8 cellular contexts compared by ENCODE assay signal in genomic region chr1:161065681-161066080, GRCh38. TPM values are rescaled to one million over a fixed set of nuclear protein-coding genes. Genes with fewer than 3 reads are reported as not detected.
DNase-seq lines count a peak whose midpoint lies in the region; ATAC-seq and TF ChIP-seq lines count a peak whose summit lies in the region.
"Not testable (repeated sequence)": the region's sequence is repeated elsewhere in the genome, so short reads cannot be mapped to it uniquely, and the experiment has no call there.
"Had no signal": no experiment of that assay in that cellular context is flagged by ENCODE, and none has a peak within 500 bp of the region (broad histone marks: within the 10 kb centered on the region; RNA-seq: fewer than 3 reads in every experiment).

No MANE protein-coding gene starts in this region.

- peaks cover 74% of the 10 kb centered on the region for H3K4me1 Mint-ChIP-seq in CD4-positive, alpha-beta T cell (ENCODE audit: low read depth)
- H3K4me1 Mint-ChIP-seq in T-cell = peaks cover 76 to 85% (median 76%) of the 10 kb centered on the region in 3 donors
- peaks cover 69% of the 10 kb centered on the region for H3K4me1 Mint-ChIP-seq in activated CD8-positive, alpha-beta T cell treated with anti-CD3 and anti-CD28 coated beads, Interleukin-2, amount 10 ng/mL, durations not matched to agents 7 days and 5 days (ENCODE audit: low read depth)
- peaks cover 83% of the 10 kb centered on the region for H3K4me1 Mint-ChIP-seq in activated naive CD4-positive, alpha-beta T cell treated with anti-CD3 and anti-CD28 coated beads, Interleukin-2, amount 50 U/mL, for 24 hours
- peaks cover 80 to 87% of the 10 kb centered on the region in 2 donors for H3K4me1 Mint-ChIP-seq in immature natural killer cell
- peaks cover 80% of the 10 kb centered on the region for H3K4me1 Mint-ChIP-seq in stimulated activated naive CD8-positive, alpha-beta T cell treated with anti-CD3 and anti-CD28 coated beads, Interleukin-15, Interleukin-2, amounts not matched to agents 100 ng/mL and 50 ng/mL, for 24 hours (ENCODE audit: low read depth)

- POLR2A ChIA-PET in CD4-positive, alpha-beta T cell (lab: Charles Lee) = interaction anchor here (1.5 to 8.2 kb wide), 2 partner anchors 17 to 44 kb away, joined by 3 to 295 read pairs; partner anchors contain the start of genes F11R and USF1
- POLR2A ChIA-PET in T-cell (lab: Charles Lee) = interaction anchor here in 1 of 2 donors (0.6 kb wide), 1 partner anchor 291 kb away, joined by 4 read pairs; no protein-coding TSS in a partner anchor
- POLR2A ChIA-PET in activated CD8-positive, alpha-beta T cell treated with anti-CD3 and anti-CD28 coated beads, Interleukin-2, amount 10 ng/mL, durations not matched to agents 7 days and 5 days (lab: Charles Lee) = interaction anchor here (0.6 to 1.5 kb wide), 4 partner anchors 20 to 960 kb away, joined by 3 to 8 read pairs (median 5); partner anchors contain the start of genes KLHDC9 and USF1

- not testable (repeated sequence) for H3K27me3 ChIP-seq in CD4-positive, alpha-beta T cell (ENCODE audit: control insufficient read depth, insufficient read depth, low read length)

- H3K9me3 ChIP-seq in CD4-positive, alpha-beta T cell (ENCODE audit: control insufficient read depth, low read length) = not testable (repeated sequence)

- DNase-seq in CD4-positive, alpha-beta T cell; T-cell; activated CD8-positive, alpha-beta T cell treated with anti-CD3 and anti-CD28 coated beads, Interleukin-2, amount 10 ng/mL, durations not matched to agents 7 days and 5 days; immature natural killer cell: not testable (repeated sequence)

- H3K27me3 Mint-ChIP-seq in CD4-positive, alpha-beta T cell; T-cell; activated CD8-positive, alpha-beta T cell treated with anti-CD3 and anti-CD28 coated beads, Interleukin-2, amount 10 ng/mL, durations not matched to agents 7 days and 5 days (ENCODE audit: low read depth); activated naive CD4-positive, alpha-beta T cell treated with anti-CD3 and anti-CD28 coated beads, Interleukin-2, amount 50 U/mL, for 24 hours; stimulated activated naive CD8-positive, alpha-beta T cell treated with anti-CD3 and anti-CD28 coated beads, Interleukin-15, Interleukin-2, amounts not matched to agents 100 ng/mL and 50 ng/mL, for 24 hours: not testable (repeated sequence)
- peaks cover 8 to 25% (median 15%) of the 10 kb centered on the region in 3 donors for H3K27me3 Mint-ChIP-seq in immature natural killer cell (ENCODE audit: low read depth in 3 of 3)

- intact Hi-C loops in CD4-positive, alpha-beta T cell (cut with DNase I, micrococcal nuclease) = loop anchor here in 1 of 2 experiments (5.0 kb wide), 1 partner anchor 92 kb away; the partner anchor contains the start of gene USP21

- not testable (repeated sequence) for ATAC-seq in CD4-positive, alpha-beta T cell (ENCODE audit: poor library complexity); T-cell (replicated peaks in 1 of 4); activated CD8-positive, alpha-beta T cell treated with anti-CD3 and anti-CD28 coated beads, Interleukin-2, amount 10 ng/mL, durations not matched to agents 7 days and 5 days

- H3K36me3 Mint-ChIP-seq in CD4-positive, alpha-beta T cell (ENCODE audit: low read depth) = peaks cover 70% of the 10 kb centered on the region
- H3K36me3 Mint-ChIP-seq in T-cell = peaks cover 29% of the 10 kb centered on the region
- peaks cover 70% of the 10 kb centered on the region for H3K36me3 Mint-ChIP-seq in activated CD8-positive, alpha-beta T cell treated with anti-CD3 and anti-CD28 coated beads, Interleukin-2, amount 10 ng/mL, durations not matched to agents 7 days and 5 days (ENCODE audit: low read depth)
- H3K36me3 Mint-ChIP-seq in activated naive CD4-positive, alpha-beta T cell treated with anti-CD3 and anti-CD28 coated beads, Interleukin-2, amount 50 U/mL, for 24 hours = peaks cover 11% of the 10 kb centered on the region
- peaks cover 19 to 29% (median 25%) of the 10 kb centered on the region in 3 donors for H3K36me3 Mint-ChIP-seq in immature natural killer cell
- peaks cover 58% of the 10 kb centered on the region for H3K36me3 Mint-ChIP-seq in stimulated activated naive CD8-positive, alpha-beta T cell treated with anti-CD3 and anti-CD28 coated beads, Interleukin-15, Interleukin-2, amounts not matched to agents 100 ng/mL and 50 ng/mL, for 24 hours (ENCODE audit: low read depth)

- not testable (repeated sequence) for TF ChIP-seq CTCF in CD4-positive, alpha-beta T cell (IDR thresholded peaks at IDR 0.05)

- H3K27ac Mint-ChIP-seq in CD4-positive, alpha-beta T cell = peak overlapping the region; percentile 90
- H3K27ac Mint-ChIP-seq in T-cell (peak overlapping the region; percentile 36 to 87), immature natural killer cell (peak overlapping the region; percentile 94 to 98 (median 96))
- not testable (repeated sequence) for H3K27ac Mint-ChIP-seq in activated CD8-positive, alpha-beta T cell treated with anti-CD3 and anti-CD28 coated beads, Interleukin-2, amount 10 ng/mL, durations not matched to agents 7 days and 5 days
- H3K27ac Mint-ChIP-seq in activated naive CD4-positive, alpha-beta T cell treated with anti-CD3 and anti-CD28 coated beads, Interleukin-2, amount 50 U/mL, for 24 hours = peak overlapping the region; percentile 87
- H3K27ac Mint-ChIP-seq in stimulated activated naive CD8-positive, alpha-beta T cell treated with anti-CD3 and anti-CD28 coated beads, Interleukin-15, Interleukin-2, amounts not matched to agents 100 ng/mL and 50 ng/mL, for 24 hours = peak overlapping the region; percentile 31

- CTCF ChIA-PET in CD4-positive, alpha-beta T cell (lab: Charles Lee) = interaction anchor here (0.7 to 4.0 kb wide), 4 partner anchors 20 to 100 kb away, joined by 4 to 17 read pairs (median 6); partner anchors contain the start of genes PPOX and USF1
- CTCF ChIA-PET in T-cell (lab: Charles Lee) = interaction anchor here (0.7 to 1.4 kb wide), 3 partner anchors 20 to 32 kb away, joined by 3 read pairs; partner anchors contain the start of gene USF1 (in 1 of the 2)
- CTCF ChIA-PET in activated CD8-positive, alpha-beta T cell treated with anti-CD3 and anti-CD28 coated beads, Interleukin-2, amount 10 ng/mL, durations not matched to agents 7 days and 5 days (lab: Charles Lee) = interaction anchor here (1.5 to 16.9 kb wide), 3 partner anchors 23 to 92 kb away, joined by 3 to 292 read pairs (median 114); partner anchors contain the start of genes KLHDC9, TSTD1 and USF1

- H3K27ac ChIP-seq in CD4-positive, alpha-beta T cell (ENCODE audit: low read depth, low read length) = not testable (repeated sequence)

- not testable (repeated sequence) for H3K9me3 Mint-ChIP-seq in CD4-positive, alpha-beta T cell; T-cell; activated CD8-positive, alpha-beta T cell treated with anti-CD3 and anti-CD28 coated beads, Interleukin-2, amount 10 ng/mL, durations not matched to agents 7 days and 5 days (ENCODE audit: insufficient read depth); activated naive CD4-positive, alpha-beta T cell treated with anti-CD3 and anti-CD28 coated beads, Interleukin-2, amount 50 U/mL, for 24 hours; immature natural killer cell; stimulated activated naive CD8-positive, alpha-beta T cell treated with anti-CD3 and anti-CD28 coated beads, Interleukin-15, Interleukin-2, amounts not matched to agents 100 ng/mL and 50 ng/mL, for 24 hours

- H3K4me3 Mint-ChIP-seq in CD4-positive, alpha-beta T cell = peak overlapping the region; percentile 14
- H3K4me3 Mint-ChIP-seq in T-cell (peak overlapping the region; percentile 43 to 100 (median 100)), immature natural killer cell (peak overlapping the region; percentile 78 to 100 (median 97))
- H3K4me3 Mint-ChIP-seq in activated CD8-positive, alpha-beta T cell treated with anti-CD3 and anti-CD28 coated beads, Interleukin-2, amount 10 ng/mL, durations not matched to agents 7 days and 5 days = peak overlapping the region; percentile 92
- H3K4me3 Mint-ChIP-seq in activated naive CD4-positive, alpha-beta T cell treated with anti-CD3 and anti-CD28 coated beads, Interleukin-2, amount 50 U/mL, for 24 hours = peak overlapping the region; percentile 72
- H3K4me3 Mint-ChIP-seq in stimulated activated naive CD8-positive, alpha-beta T cell treated with anti-CD3 and anti-CD28 coated beads, Interleukin-15, Interleukin-2, amounts not matched to agents 100 ng/mL and 50 ng/mL, for 24 hours = peak overlapping the region; percentile 66

RNA-seq across cellular contexts. Expression of gene ARHGAP30, which starts 4.0 kb away (rescaled TPM):
- total RNA-seq in CD4-positive, alpha-beta T cell = 10 to 100 TPM; 76.6 to 78.9 TPM
- 100 to 1,000 TPM; 193 to 299 (median 279) TPM for total RNA-seq in T-cell
- total RNA-seq in activated CD8-positive, alpha-beta T cell treated with anti-CD3 and anti-CD28 coated beads, Interleukin-2, amount 10 ng/mL, durations not matched to agents 7 days and 5 days = 100 to 1,000 TPM; 277 to 281 TPM
- polyA plus RNA-seq in immature natural killer cell = 100 to 1,000 TPM in 2 of 3 donors, 10 to 100 TPM in 1; 98.0 to 265 (median 103) TPM
- total RNA-seq: H7 had no signal

RNA-seq across cellular contexts. Expression of gene USF1, which starts 19.9 kb away (rescaled TPM):
- 10 to 100 TPM; 93.5 to 99.1 TPM for total RNA-seq in CD4-positive, alpha-beta T cell
- total RNA-seq in T-cell = 10 to 100 TPM; 65.4 to 96.1 (median 92.2) TPM
- 10 to 100 TPM; 81.6 to 83.2 TPM for total RNA-seq in activated CD8-positive, alpha-beta T cell treated with anti-CD3 and anti-CD28 coated beads, Interleukin-2, amount 10 ng/mL, durations not matched to agents 7 days and 5 days
- 10 to 100 TPM in 1 of 3 donors, 1 to 10 TPM in 1, not detected in 1; 7.9 to 12.2 TPM for polyA plus RNA-seq in immature natural killer cell

RNA-seq across cellular contexts. Expression of gene NECTIN4, which starts 23.7 kb away (rescaled TPM):
- total RNA-seq in CD4-positive, alpha-beta T cell = under 1 TPM; 0.22 TPM
- under 1 TPM in 1 of 5 donors, not detected in 4; 0.06 TPM for total RNA-seq in T-cell
- total RNA-seq in activated CD8-positive, alpha-beta T cell treated with anti-CD3 and anti-CD28 coated beads, Interleukin-2, amount 10 ng/mL, durations not matched to agents 7 days and 5 days = not detected
- polyA plus RNA-seq in immature natural killer cell = not detected
- total RNA-seq: H7 had no signal

RNA-seq across cellular contexts. Expression of gene TSTD1, which starts 26.9 kb away (rescaled TPM):
- 10 to 100 TPM; 38.0 to 40.3 TPM for total RNA-seq in CD4-positive, alpha-beta T cell
- total RNA-seq in T-cell = 100 to 1,000 TPM in 2 of 5 donors, 10 to 100 TPM in 3; 39.9 to 130 (median 94.8) TPM
- 10 to 100 TPM; 63.2 to 63.3 TPM for total RNA-seq in activated CD8-positive, alpha-beta T cell treated with anti-CD3 and anti-CD28 coated beads, Interleukin-2, amount 10 ng/mL, durations not matched to agents 7 days and 5 days
- polyA plus RNA-seq in immature natural killer cell = 100 to 1,000 TPM; 229 to 385 (median 349) TPM
- total RNA-seq: SJCRH30 had no signal

RNA-seq across cellular contexts. Expression of gene KLHDC9, which starts 32.5 kb away (rescaled TPM):
- total RNA-seq in CD4-positive, alpha-beta T cell = under 1 TPM in 1 of 2 experiments, not detected in 1; 0.41 TPM
- 1 to 10 TPM in 1 of 5 donors, under 1 TPM in 2, not detected in 2; 0.82 to 1.6 (median 0.86) TPM for total RNA-seq in T-cell
- total RNA-seq in activated CD8-positive, alpha-beta T cell treated with anti-CD3 and anti-CD28 coated beads, Interleukin-2, amount 10 ng/mL, durations not matched to agents 7 days and 5 days = under 1 TPM; 0.61 to 0.91 TPM
- under 1 TPM in 1 of 3 donors, not detected in 2; 0.59 TPM for polyA plus RNA-seq in immature natural killer cell
- total RNA-seq: SJCRH30 had no signal

Comparison
In these comparisons a context has a peak if more than half of its experiments do, and no peak if none do; other contexts are left out.
1. H3K4me3 Mint-ChIP-seq: peak in every context shown above with its lines; median percentile 100 in T-cell; 97 in immature natural killer cell; 92 in activated CD8-positive, alpha-beta T cell treated with anti-CD3 and anti-CD28 coated beads, Interleukin-2, amount 10 ng/mL, durations not matched to agents 7 days and 5 days; 72 in activated naive CD4-positive, alpha-beta T cell treated with anti-CD3 and anti-CD28 coated beads, Interleukin-2, amount 50 U/mL, for 24 hours; 66 in stimulated activated naive CD8-positive, alpha-beta T cell treated with anti-CD3 and anti-CD28 coated beads, Interleukin-15, Interleukin-2, amounts not matched to agents 100 ng/mL and 50 ng/mL, for 24 hours; 14 in CD4-positive, alpha-beta T cell.